Comparison of ENCODE assay signal across 20 cellular contexts in the genomic region with DNA sequence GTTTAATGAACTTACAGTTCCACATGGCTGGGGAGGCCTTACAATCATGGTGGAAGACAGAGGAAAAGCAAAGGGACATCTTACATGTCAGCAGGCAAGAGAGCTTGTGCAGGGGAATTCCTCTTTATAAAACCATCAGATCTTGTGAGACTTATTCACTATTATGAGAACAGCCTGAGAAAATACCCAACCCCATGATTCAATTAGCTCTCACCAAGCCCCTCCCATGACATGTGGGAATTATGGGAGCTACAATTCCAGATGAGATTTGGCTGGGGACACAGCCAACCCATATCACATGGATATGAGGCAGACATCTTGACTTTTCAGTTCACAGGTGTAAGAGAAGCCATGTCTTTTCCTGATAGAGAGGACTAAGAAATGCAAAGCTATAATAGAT. TPM values are rescaled to one million over a fixed set of nuclear protein-coding genes. Genes with fewer than 3 reads are reported as not detected.
DNase-seq lines count a peak whose midpoint lies in the region; ATAC-seq and TF ChIP-seq lines count a peak whose summit lies in the region.
"Had no signal": no experiment of that assay in that cellular context is flagged by ENCODE, and none has a peak within 500 bp of the region (broad histone marks: within the 10 kb centered on the region; RNA-seq: fewer than 3 reads in every experiment).

No MANE protein-coding gene starts in this region.

- H3K36me3 Mint-ChIP-seq in stimulated activated naive CD8-positive, alpha-beta T cell treated with anti-CD3 and anti-CD28 coated beads, Interleukin-15, Interleukin-2, amounts not matched to agents 100 ng/mL and 50 ng/mL, for 24 hours (ENCODE audit: low read depth), result no peaks in the 10 kb centered on the region
- H3K36me3 Mint-ChIP-seq in activated T-helper 17 cell treated with anti-CD3 and anti-CD28 coated beads, Interleukin-2, amount 50 U/mL, for 72 hours (ENCODE audit: low read depth), result peaks cover under 1% of the 10 kb centered on the region
- no peaks in the 10 kb centered on the region for H3K36me3 Mint-ChIP-seq in nephron progenitor cell (ENCODE audit: low read depth)

- TF ChIP-seq CTCF in nephron progenitor cell (IDR thresholded peaks at IDR 0.05), result no peak
- no peak for TF ChIP-seq CTCF in WERI-Rb-1 (IDR thresholded peaks at IDR 0.05; ENCODE audit: low read depth, low read length)

- no peaks in the 10 kb centered on the region for H3K36me3 ChIP-seq in WERI-Rb-1
- H3K36me3 ChIP-seq: BE2C, MG63 had no signal

- intact Hi-C loops in posterior cingulate gyrus (cut with DNase I), result no loop called here

- H3K27me3 ChIP-seq in WERI-Rb-1 (ENCODE audit: insufficient read depth, low read depth, severe bottlenecking), result no peaks in the 10 kb centered on the region
- H3K27me3 ChIP-seq: BE2C, MG63 had no signal

- peaks cover 19% of the 10 kb centered on the region for H3K4me1 Mint-ChIP-seq in stimulated activated naive CD8-positive, alpha-beta T cell treated with anti-CD3 and anti-CD28 coated beads, Interleukin-15, Interleukin-2, amounts not matched to agents 100 ng/mL and 50 ng/mL, for 24 hours (ENCODE audit: low read depth)
- H3K4me1 Mint-ChIP-seq in stimulated activated naive CD8-positive, alpha-beta T cell treated with anti-CD3 and anti-CD28 coated beads, Interleukin-15, amount 100 ng/mL, for 72 hours, result peaks cover 12% of the 10 kb centered on the region
- peaks cover 11% of the 10 kb centered on the region for H3K4me1 Mint-ChIP-seq in activated T-helper 17 cell treated with anti-CD3 and anti-CD28 coated beads, Interleukin-2, amount 50 U/mL, for 72 hours
- peaks cover 17% of the 10 kb centered on the region for H3K4me1 Mint-ChIP-seq in nephron progenitor cell

- ATAC-seq in stimulated activated naive CD8-positive, alpha-beta T cell treated with anti-CD3 and anti-CD28 coated beads, Interleukin-15, amount 100 ng/mL, for 72 hours, result no peak
- peak; percentile 40 for ATAC-seq in activated T-helper 17 cell treated with anti-CD3 and anti-CD28 coated beads, Interleukin-2, amount 50 U/mL, for 72 hours (replicated peaks)
- ATAC-seq in GM18870 (IDR thresholded peaks at IDR 0.05; ENCODE audit: unreplicated experiment), result no peak
- ATAC-seq: GM23338 had no signal

- H3K27me3 Mint-ChIP-seq in stimulated activated naive CD8-positive, alpha-beta T cell treated with anti-CD3 and anti-CD28 coated beads, Interleukin-15, Interleukin-2, amounts not matched to agents 100 ng/mL and 50 ng/mL, for 24 hours, result peaks cover 3% of the 10 kb centered on the region
- no peaks in the 10 kb centered on the region for H3K27me3 Mint-ChIP-seq in stimulated activated naive CD8-positive, alpha-beta T cell treated with anti-CD3 and anti-CD28 coated beads, Interleukin-15, amount 100 ng/mL, for 72 hours
- peaks cover 6% of the 10 kb centered on the region for H3K27me3 Mint-ChIP-seq in activated T-helper 17 cell treated with anti-CD3 and anti-CD28 coated beads, Interleukin-2, amount 50 U/mL, for 72 hours
- peaks cover 3% of the 10 kb centered on the region for H3K27me3 Mint-ChIP-seq in nephron progenitor cell (ENCODE audit: low read depth, poor library complexity)
- H3K27me3 Mint-ChIP-seq: CD4-positive, alpha-beta T cell had no signal

- H3K4me3 Mint-ChIP-seq in stimulated activated naive CD8-positive, alpha-beta T cell treated with anti-CD3 and anti-CD28 coated beads, Interleukin-15, Interleukin-2, amounts not matched to agents 100 ng/mL and 50 ng/mL, for 24 hours, result no peak overlapping the region
- no peak overlapping the region for H3K4me3 Mint-ChIP-seq in stimulated activated naive CD8-positive, alpha-beta T cell treated with anti-CD3 and anti-CD28 coated beads, Interleukin-15, amount 100 ng/mL, for 72 hours
- H3K4me3 Mint-ChIP-seq in activated T-helper 17 cell treated with anti-CD3 and anti-CD28 coated beads, Interleukin-2, amount 50 U/mL, for 72 hours, result no peak overlapping the region
- no peak overlapping the region for H3K4me3 Mint-ChIP-seq in nephron progenitor cell
- H3K4me3 Mint-ChIP-seq: CD4-positive, alpha-beta T cell; GM23338; H9 had no signal

- DNase-seq in stimulated activated naive CD8-positive, alpha-beta T cell treated with anti-CD3 and anti-CD28 coated beads, Interleukin-15, amount 100 ng/mL, for 72 hours, result no peak
- DNase-seq in nephron progenitor cell, result no peak
- no peak for DNase-seq in posterior cingulate gyrus
- DNase-seq in WERI-Rb-1, result no peak
- DNase-seq: BE2C; CD4-positive, alpha-beta T cell; DMS53; H9; MG63; NCI-H2029 treated with DMSO at 0.1 percent for 48 hours; NCI-H2227 treated with DMSO at 0.1 percent for 48 hours; NCI-H510A; NCI-H69; SHP77 had no signal

- peak overlapping the region; percentile 39 for H3K27ac Mint-ChIP-seq in stimulated activated naive CD8-positive, alpha-beta T cell treated with anti-CD3 and anti-CD28 coated beads, Interleukin-15, Interleukin-2, amounts not matched to agents 100 ng/mL and 50 ng/mL, for 24 hours
- peak overlapping the region in 1 of 2 donors; percentile 74 for H3K27ac Mint-ChIP-seq in stimulated activated naive CD8-positive, alpha-beta T cell treated with anti-CD3 and anti-CD28 coated beads, Interleukin-15, amount 100 ng/mL, for 72 hours
- no peak overlapping the region for H3K27ac Mint-ChIP-seq in activated T-helper 17 cell treated with anti-CD3 and anti-CD28 coated beads, Interleukin-2, amount 50 U/mL, for 72 hours
- H3K27ac Mint-ChIP-seq in nephron progenitor cell, result peak overlapping the region; percentile 8
- H3K27ac Mint-ChIP-seq: CD4-positive, alpha-beta T cell; GM23338; H9 had no signal

- no peaks in the 10 kb centered on the region for H3K9me3 ChIP-seq in WERI-Rb-1 (ENCODE audit: severe bottlenecking)
- H3K9me3 ChIP-seq: BE2C had no signal

- peaks cover 7% of the 10 kb centered on the region for H3K9me3 Mint-ChIP-seq in stimulated activated naive CD8-positive, alpha-beta T cell treated with anti-CD3 and anti-CD28 coated beads, Interleukin-15, Interleukin-2, amounts not matched to agents 100 ng/mL and 50 ng/mL, for 24 hours
- H3K9me3 Mint-ChIP-seq in stimulated activated naive CD8-positive, alpha-beta T cell treated with anti-CD3 and anti-CD28 coated beads, Interleukin-15, amount 100 ng/mL, for 72 hours, result no peaks in the 10 kb centered on the region
- no peaks in the 10 kb centered on the region for H3K9me3 Mint-ChIP-seq in activated T-helper 17 cell treated with anti-CD3 and anti-CD28 coated beads, Interleukin-2, amount 50 U/mL, for 72 hours
- H3K9me3 Mint-ChIP-seq in nephron progenitor cell, result no peaks in the 10 kb centered on the region
- H3K9me3 Mint-ChIP-seq: CD4-positive, alpha-beta T cell; GM23338; H9 had no signal

- H3K27ac ChIP-seq in WERI-Rb-1, result no peak overlapping the region
- H3K27ac ChIP-seq: 22Rv1, RWPE1 had no signal

- no peak overlapping the region for H3K4me3 ChIP-seq in WERI-Rb-1 (ENCODE audit: low read depth, low read length)
- H3K4me3 ChIP-seq: GM23338, MG63 had no signal

RNA-seq across cellular contexts. Expression of gene AMPD3, which starts 18.3 kb away (rescaled TPM):
- total RNA-seq in activated T-helper 17 cell treated with anti-CD3 and anti-CD28 coated beads, Interleukin-2, amount 50 U/mL, for 72 hours, result 100 to 1,000 TPM in 1 of 2 donors, 10 to 100 TPM in 1; 30.6 to 179 TPM
